10 cellular contexts compared by ENCODE assay signal in the genomic region with DNA sequence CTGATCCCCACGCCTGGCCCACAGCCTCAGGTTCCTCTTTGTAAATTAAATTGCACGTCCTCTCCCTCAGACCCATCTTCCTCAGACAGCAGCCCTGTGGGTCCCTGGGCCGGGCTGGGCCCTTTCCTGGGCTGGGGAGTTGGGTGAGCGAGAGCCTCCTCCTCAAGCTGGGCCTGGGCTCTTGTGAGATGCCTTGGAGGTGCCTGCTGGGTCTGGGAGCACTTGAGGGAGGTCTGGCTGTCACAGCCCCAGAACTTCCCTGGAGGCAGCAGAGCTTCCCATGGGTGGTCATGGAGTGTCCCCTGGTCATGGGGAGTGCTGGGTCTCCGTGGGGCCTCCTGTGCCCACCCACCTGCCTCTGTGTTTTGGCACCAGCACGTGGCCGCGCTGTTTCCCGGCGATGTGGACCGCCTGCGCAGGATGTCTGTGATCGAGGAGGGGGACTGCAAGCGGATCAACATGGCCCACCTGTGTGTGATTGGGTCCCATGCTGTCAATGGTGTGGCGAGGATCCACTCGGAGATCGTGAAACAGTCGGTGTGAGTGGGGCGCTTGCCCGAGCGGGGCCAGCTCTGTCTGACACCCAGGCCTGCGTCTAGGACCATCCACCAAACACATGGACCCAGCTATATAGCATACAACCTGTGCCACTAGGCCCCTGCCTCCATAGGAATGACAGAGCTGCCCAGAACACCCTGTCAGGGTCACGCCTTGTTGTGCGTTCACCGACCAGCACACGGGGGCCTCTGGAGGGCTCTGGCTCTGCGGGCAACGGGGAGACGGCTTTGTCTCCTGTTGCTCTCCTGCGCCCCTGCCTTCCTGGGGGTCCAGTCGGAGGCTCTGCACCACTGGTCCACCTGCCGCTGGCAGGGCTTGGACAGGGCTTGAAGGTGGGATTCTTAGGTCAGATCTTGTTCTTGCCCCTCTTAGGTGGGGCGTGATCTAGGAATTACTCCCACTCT. TPM values are rescaled to one million over a fixed set of nuclear protein-coding genes. Genes with fewer than 3 reads are reported as not detected.
A peak's percentile ranks its signal among the peaks of the same experiment; 100 is the strongest.
DNase-seq lines count a peak whose midpoint lies in the region; ATAC-seq and TF ChIP-seq lines count a peak whose summit lies in the region.
"Had no signal": no experiment of that assay in that cellular context is flagged by ENCODE, and none has a peak within 500 bp of the region (broad histone marks: within the 10 kb centered on the region; RNA-seq: fewer than 3 reads in every experiment).

No MANE protein-coding gene starts in this region.

- no peak for TF ChIP-seq CTCF in WERI-Rb-1 (IDR thresholded peaks at IDR 0.05; ENCODE audit: low read depth, low read length)
- no peak for TF ChIP-seq CTCF in spleen (IDR thresholded peaks at IDR 0.05 in 8 of 11, conservative IDR thresholded peaks at IDR 0.05 in 3 of 11)

- DNase-seq in WERI-Rb-1 (peak; percentile 3), left colon (peak; percentile 3 to 22), spleen (peak; percentile 79), NCI-H446 treated with DMSO at 0.1 percent for 48 hours (lab: John Stamatoyannopoulos, UW) (no peak)
- DNase-seq in effector CD8-positive, alpha-beta T cell (lab: John Stamatoyannopoulos, UW): no peak
- DNase-seq: NCI-H1436, SIG-M5 had no signal

- ATAC-seq in HG02885 (IDR thresholded peaks at IDR 0.05; ENCODE audit: poor library complexity, unreplicated experiment) (peak; percentile 9), left colon (no peak), GM19023 (IDR thresholded peaks at IDR 0.05; ENCODE audit: unreplicated experiment) (no peak)

- WGBS in spleen, 5 donors: 90 to 98% (median 95%) methylated on average over 19 to 33 of the region's 33 CpGs

- H3K27me3 ChIP-seq in WERI-Rb-1 (ENCODE audit: insufficient read depth, low read depth, severe bottlenecking): no peaks in the 10 kb centered on the region
- no peaks in the 10 kb centered on the region for H3K27me3 ChIP-seq in spleen (replicated peaks in 1 of 7)

- H3K4me1 ChIP-seq in spleen: peaks cover 0 to 31% (median 10%) of the 10 kb centered on the region in 6 donors

- intact Hi-C loops in left colon (cut with DNase I, micrococcal nuclease): no loop called here
- intact Hi-C loops in spleen (cut with DNase I; ENCODE audit: low total_unique reads): no loop called here

- H3K9me3 ChIP-seq in WERI-Rb-1 (ENCODE audit: severe bottlenecking): no peaks in the 10 kb centered on the region
- H3K9me3 ChIP-seq in spleen: no peaks in the 10 kb centered on the region

- no peak for TF ChIP-seq POLR2A in spleen (IDR thresholded peaks at IDR 0.05)

- H3K27ac ChIP-seq in WERI-Rb-1 (no peak overlapping the region), spleen (peak overlapping the region in 3 of 8 donors; percentile 14 to 58 (median 17))
- H3K27ac ChIP-seq: coronary artery had no signal

- H3K4me3 ChIP-seq in WERI-Rb-1 (ENCODE audit: low read depth, low read length) (no peak overlapping the region), spleen (no peak overlapping the region)
- H3K4me3 ChIP-seq: coronary artery had no signal

- H3K36me3 ChIP-seq in WERI-Rb-1 (peaks cover 100% of the 10 kb centered on the region), spleen (peaks cover 0 to 100% (median 77%) of the 10 kb centered on the region in 6 donors)

RNA-seq across cellular contexts. Expression of a gene that starts 33.0 kb away (rescaled TPM):
- 100 to 1,000 TPM; 275 to 329 TPM for total RNA-seq in left colon
- total RNA-seq in spleen: 10 to 100 TPM; 27.0 to 47.8 (median 34.4) TPM
- 10 to 100 TPM; 10.5 to 29.4 (median 18.2) TPM for polyA plus RNA-seq in spleen

Comparison
In these comparisons a context has a peak if more than half of its experiments do, and no peak if none do; other contexts are left out.
1. DNase-seq: peak in WERI-Rb-1 (single experiment), left colon (2 of 2) and spleen (single experiment); none in effector CD8-positive, alpha-beta T cell (single experiment) and NCI-H446 treated with DMSO at 0.1 percent for 48 hours (single experiment).
2. RNA of a gene that starts 33.0 kb away (total RNA-seq): 275 to 329 TPM in left colon; 27.0 to 47.8 TPM in spleen; every median in the first group is over 4 times any median in the second.